ENCODE assay signal across 9 cellular contexts in the genomic region with DNA sequence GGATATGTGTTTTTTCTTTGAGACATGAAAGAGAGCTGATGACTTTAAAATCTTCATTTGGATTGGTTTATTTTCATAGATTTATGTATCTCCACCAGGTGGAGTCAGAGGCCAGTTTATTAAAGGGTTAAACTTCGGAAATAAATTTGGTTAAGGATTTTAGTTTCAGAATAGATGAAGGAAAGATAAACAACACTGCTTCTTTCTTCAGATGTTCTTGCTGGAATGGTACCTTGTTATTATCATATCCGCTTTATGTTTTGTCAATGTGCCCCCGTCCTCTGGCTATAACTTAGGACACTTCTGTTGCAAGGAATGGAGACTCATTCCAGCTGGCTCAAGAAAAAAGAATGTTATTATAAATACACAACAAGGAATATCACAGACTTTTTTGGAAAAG.
DNase-seq lines count a peak whose midpoint lies in the region; ATAC-seq, FAIRE-seq and TF ChIP-seq lines count a peak whose summit lies in the region.
"Had no signal": no experiment of that assay in that cellular context is flagged by ENCODE, and none has a peak within 500 bp of the region (broad histone marks: within the 10 kb centered on the region; RNA-seq: fewer than 3 reads in every experiment).

No MANE protein-coding gene starts in this region.

- H3K9me3 ChIP-seq in Panc1 (ENCODE audit: control insufficient read depth, insufficient read depth, low read depth, low read length) (no peaks in the 10 kb centered on the region), skeletal muscle tissue (ENCODE audit: control insufficient read depth in 3 of 3, low read length in 3 of 3) (no peaks in the 10 kb centered on the region)

- H3K9ac ChIP-seq in skeletal muscle tissue (ENCODE audit: low read depth in 1 of 3, low read length in 3 of 3) = peak overlapping the region in 1 of 3 donors; percentile 51

- H3K4me1 Mint-ChIP-seq in activated CD8-positive, alpha-beta T cell treated with anti-CD3 and anti-CD28 coated beads for 36 hours (ENCODE audit: low read depth) = no peaks in the 10 kb centered on the region

- POLR2A ChIA-PET in Panc1 (lab: Charles Lee) = no interaction called here
- POLR2A ChIA-PET in activated CD8-positive, alpha-beta T cell treated with anti-CD3 and anti-CD28 coated beads for 36 hours (lab: Charles Lee) = no interaction called here

- H3K4me3 Mint-ChIP-seq in activated CD8-positive, alpha-beta T cell treated with anti-CD3 and anti-CD28 coated beads for 36 hours = no peak overlapping the region
- H3K4me3 Mint-ChIP-seq: T-helper 1 cell treated with Interleukin-12 subunit alpha and Interleukin-12 subunit beta and Interleukin-4 antibody, amounts not matched to agents 30 μg/mL and 1 μg/mL, for 36 hours had no signal

- peaks cover 3% of the 10 kb centered on the region for H3K27me3 Mint-ChIP-seq in activated CD8-positive, alpha-beta T cell treated with anti-CD3 and anti-CD28 coated beads for 36 hours

- DNase-seq in DMS 273 (lab: John Stamatoyannopoulos, UW; ENCODE audit: unreplicated experiment) (peak; percentile 45), DMS 273 treated with DMSO at 0.1 percent for 48 hours (lab: John Stamatoyannopoulos, UW) (no peak), Panc1 (ENCODE audit: low read depth, low spot score) (no peak), fibroblast of peridontal ligament (ENCODE audit: extremely low read depth) (peak; percentile 67), GM19239 (ENCODE audit: insufficient read length, low spot score) (no peak), activated gamma-delta T cell (lab: John Stamatoyannopoulos, UW) (no peak)
- DNase-seq in activated CD8-positive, alpha-beta T cell treated with anti-CD3 and anti-CD28 coated beads for 36 hours = no peak

- in situ Hi-C loops in Panc1 (cut with HindIII; ENCODE audit: low pct_unique_long_range_greater_than_20kb, low sequenced_read_pairs) = no loop called here

- CTCF ChIA-PET in Panc1 (lab: Charles Lee) = interaction anchor here (2.7 kb wide), 1 partner anchor 150 kb away, joined by 7 read pairs; no protein-coding TSS in a partner anchor
- CTCF ChIA-PET in activated CD8-positive, alpha-beta T cell treated with anti-CD3 and anti-CD28 coated beads for 36 hours (lab: Charles Lee) = interaction anchor here (1.0 to 2.3 kb wide), 5 partner anchors 10 to 151 kb away, joined by 3 to 12 read pairs (median 3); no protein-coding TSS in a partner anchor

- peak; percentile 37; the same call in 1 of the 2 replicates for TF ChIP-seq CTCF in Panc1 (IDR thresholded peaks at IDR 0.05)
- no peak for TF ChIP-seq CTCF in activated CD8-positive, alpha-beta T cell treated with anti-CD3 and anti-CD28 coated beads for 36 hours (IDR thresholded peaks at IDR 0.05)

- no TSS peak for BruUV-seq in Panc1 (replicated peaks; lab: Mats Ljungman, UMichigan)

- intact Hi-C loops in Panc1 (cut with micrococcal nuclease; ENCODE audit: unreplicated experiment) = loop anchor here (2.0 to 5.0 kb wide), 2 partner anchors 151 to 211 kb away; no protein-coding TSS in a partner anchor
- intact Hi-C loops in activated CD8-positive, alpha-beta T cell treated with anti-CD3 and anti-CD28 coated beads for 36 hours (cut with micrococcal nuclease) = loop anchor here (10.0 kb wide), 1 partner anchor 153 kb away; no protein-coding TSS in a partner anchor

- H3K4me1 ChIP-seq in Panc1 (ENCODE audit: control insufficient read depth, insufficient read depth, low read length) (no peaks in the 10 kb centered on the region), skeletal muscle tissue (ENCODE audit: control insufficient read depth in 3 of 3, insufficient read depth in 3 of 3, low read length in 3 of 3) (peaks cover 0 to 2% (median 0%) of the 10 kb centered on the region in 3 donors)

- H3K27me3 ChIP-seq in Panc1 (ENCODE audit: control insufficient read depth, insufficient read depth, low read length) = no peaks in the 10 kb centered on the region
- no peaks in the 10 kb centered on the region for H3K27me3 ChIP-seq in skeletal muscle tissue (ENCODE audit: control insufficient read depth in 3 of 3, insufficient read depth in 3 of 3, low read length in 3 of 3)

- H3K27ac ChIP-seq in Panc1 (ENCODE audit: low read length) (no peak overlapping the region), skeletal muscle tissue (ENCODE audit: low read depth, low read length) (no peak overlapping the region)

- H3K4me3 ChIP-seq in Panc1 (ENCODE audit: low read depth in 2 of 2, low read length in 2 of 2) (no peak overlapping the region), skeletal muscle tissue (ENCODE audit: low read length in 3 of 3) (peak overlapping the region in 2 of 3 donors; percentile 2 to 34)

- H3K9me3 Mint-ChIP-seq in activated CD8-positive, alpha-beta T cell treated with anti-CD3 and anti-CD28 coated beads for 36 hours = no peaks in the 10 kb centered on the region
- H3K9me3 Mint-ChIP-seq: T-helper 1 cell treated with Interleukin-12 subunit alpha and Interleukin-12 subunit beta and Interleukin-4 antibody, amounts not matched to agents 30 μg/mL and 1 μg/mL, for 36 hours had no signal

- no peak for ATAC-seq in Panc1
- ATAC-seq in activated CD8-positive, alpha-beta T cell treated with anti-CD3 and anti-CD28 coated beads for 36 hours = no peak

- H3K36me3 Mint-ChIP-seq in activated CD8-positive, alpha-beta T cell treated with anti-CD3 and anti-CD28 coated beads for 36 hours (ENCODE audit: low read depth) = no peaks in the 10 kb centered on the region

- FAIRE-seq in GM19239 (lab: Jason Lieb, UNC) = no peak

- H3K27ac Mint-ChIP-seq in activated CD8-positive, alpha-beta T cell treated with anti-CD3 and anti-CD28 coated beads for 36 hours = no peak overlapping the region
- H3K27ac Mint-ChIP-seq: T-helper 1 cell treated with Interleukin-12 subunit alpha and Interleukin-12 subunit beta and Interleukin-4 antibody, amounts not matched to agents 30 μg/mL and 1 μg/mL, for 36 hours had no signal

- H3K36me3 ChIP-seq in Panc1 (ENCODE audit: control insufficient read depth, insufficient read depth, low read length) (no peaks in the 10 kb centered on the region), skeletal muscle tissue (ENCODE audit: control insufficient read depth in 3 of 3, insufficient read depth in 3 of 3, low read length in 3 of 3) (no peaks in the 10 kb centered on the region)

Comparison
In these comparisons a context has a peak if more than half of its experiments do, and no peak if none do; other contexts are left out.
1. DNase-seq: peak in DMS 273 (single experiment) and fibroblast of peridontal ligament (single experiment); none in DMS 273 treated with DMSO at 0.1 percent for 48 hours (single experiment), Panc1 (single experiment), GM19239 (single experiment), activated gamma-delta T cell (single experiment) and activated CD8-positive, alpha-beta T cell treated with anti-CD3 and anti-CD28 coated beads for 36 hours (single experiment).
2. H3K4me3 ChIP-seq: peak in skeletal muscle tissue (2 of 3); none in Panc1 (0 of 2).